1 cellular context compared by ENCODE assay signal in genomic region chr3:184140436-184140835, GRCh38.
TF ChIP-seq lines count a peak whose summit lies in the region.

No MANE protein-coding gene starts in this region.

TF ChIP-seq in IMR-90, 13 proteins besides CTCF, POLR2A, EP300 and RAD21:
- TF ChIP-seq RFX5 (IDR thresholded peaks at IDR 0.05; ENCODE audit: low read depth, low read length), result no peak
- TF ChIP-seq ELK1 (IDR thresholded peaks at IDR 0.05; ENCODE audit: borderline replicate concordance, low read depth, low read length), result no peak
- TF ChIP-seq BHLHE40 (IDR thresholded peaks at IDR 0.05; ENCODE audit: low read depth, low read length), result no peak
- TF ChIP-seq USF2 (IDR thresholded peaks at IDR 0.05; ENCODE audit: low read depth, low read length), result no peak
